Comparison of ENCODE assay signal across 9 cellular contexts in genomic region chr5:177369050-177369912, GRCh38. TPM values are rescaled to one million over a fixed set of nuclear protein-coding genes. Genes with fewer than 3 reads are reported as not detected.
DNase-seq lines count a peak whose midpoint lies in the region; ATAC-seq and TF ChIP-seq lines count a peak whose summit lies in the region.
"Had no signal": no experiment of that assay in that cellular context is flagged by ENCODE, and none has a peak within 500 bp of the region (broad histone marks: within the 10 kb centered on the region; RNA-seq: fewer than 3 reads in every experiment).

No MANE protein-coding gene starts in this region.

- no peak overlapping the region for H2AFZ ChIP-seq in SK-N-SH (ENCODE audit: low read depth)

- CTCF ChIA-PET in SK-N-SH (lab: Yijun Ruan, JAX), result interaction anchor here (0.5 to 5.9 kb wide), 22 partner anchors 9 to 137 kb away, joined by 3 to 58 read pairs (median 4); partner anchors contain the start of genes LMAN2 and SLC34A1

- no peak for TF ChIP-seq RAD21 in SK-N-SH (IDR thresholded peaks at IDR 0.05; ENCODE audit: low read length)

- DNase-seq in AG09319 (ENCODE audit: extremely low read depth, low read depth) (no peak), SK-N-SH (peak; percentile 72), endodermal cell (peak; percentile 83), sigmoid colon (peak; percentile 48), GDM1 (lab: John Stamatoyannopoulos, UW) (no peak)
- no peak for DNase-seq in activated CD4-positive, CD25-positive, alpha-beta regulatory T cell treated with anti-CD3 and anti-CD28 coated beads, Interleukin-2, amount 50 U/mL, for 72 hours

- WGBS in SK-N-SH (ENCODE audit: low lambda C conversion rate), result 71% methylated on average over 5 of the region's 7 CpGs
- 67 to 83% methylated on average over 3 to 7 of the region's 7 CpGs for WGBS in endodermal cell (ENCODE audit: insufficient coverage in 1 of 2, insufficient read length in 1 of 2), 2 experiments
- WGBS in sigmoid colon, 2 donors, result 65 to 77% methylated on average over 7 of the region's 7 CpGs

- no peaks in the 10 kb centered on the region for H3K9me3 Mint-ChIP-seq in endodermal cell

- peak; percentile 62 for TF ChIP-seq CTCF in AG09319 (IDR thresholded peaks at IDR 0.05; ENCODE audit: low read depth, low read length)
- peak; percentile 88 for TF ChIP-seq CTCF in GM12875 (IDR thresholded peaks at IDR 0.05; ENCODE audit: borderline replicate concordance, insufficient read depth, low read depth, low read length)
- TF ChIP-seq CTCF in SK-N-SH (IDR thresholded peaks at IDR 0.05), result peak; percentile 70
- peak; percentile 75 for TF ChIP-seq CTCF in endodermal cell (conservative IDR thresholded peaks at IDR 0.05)
- peak in 3 of 4 experiments; percentile 21 to 52 (median 46) for TF ChIP-seq CTCF in sigmoid colon (IDR thresholded peaks at IDR 0.05)

- peaks cover 23% of the 10 kb centered on the region for H3K27me3 Mint-ChIP-seq in endodermal cell (ENCODE audit: insufficient read depth)

- H3F3A ChIP-seq in SK-N-SH (replicated peaks; ENCODE audit: insufficient read depth), result peaks cover 15% of the 10 kb centered on the region

- no peak for TF ChIP-seq POLR2A in sigmoid colon (IDR thresholded peaks at IDR 0.05)

- no peak for ATAC-seq in HG03571 (IDR thresholded peaks at IDR 0.05; ENCODE audit: unreplicated experiment)

- H3K4me1 ChIP-seq in SK-N-SH (ENCODE audit: control insufficient read depth in 1 of 2, insufficient read depth in 2 of 2, low read depth in 1 of 2, low read length in 1 of 2) (peaks cover 6 to 39% of the 10 kb centered on the region in 2 experiments; a peak in 3 of 4 replicates), endodermal cell (ENCODE audit: control insufficient read depth, insufficient read depth, low read length) (peaks cover 7% of the 10 kb centered on the region), sigmoid colon (peaks cover 0 to 44% (median 32%) of the 10 kb centered on the region in 4 donors)

- H3K4me3 ChIP-seq in GM12875 (ENCODE audit: low read depth, low read length) (no peak overlapping the region), SK-N-SH (ENCODE audit: low read depth in 2 of 2, low read length in 1 of 2) (no peak overlapping the region), endodermal cell (ENCODE audit: low read length) (no peak overlapping the region), sigmoid colon (no peak overlapping the region)

- no peak overlapping the region for H3K4me2 ChIP-seq in SK-N-SH

- H4K20me1 ChIP-seq in SK-N-SH (ENCODE audit: insufficient read depth), result no peaks in the 10 kb centered on the region

- POLR2A ChIA-PET in SK-N-SH (lab: Yijun Ruan, JAX), result interaction anchor here (0.8 kb wide), 1 partner anchor 13 kb away, joined by 3 read pairs; no protein-coding TSS in a partner anchor

- H3K79me2 ChIP-seq in SK-N-SH (ENCODE audit: insufficient read depth), result no peaks in the 10 kb centered on the region

- no peak overlapping the region for H3K4me3 Mint-ChIP-seq in endodermal cell

- H3K36me3 Mint-ChIP-seq in endodermal cell (ENCODE audit: low read depth), result no peaks in the 10 kb centered on the region

- H3K36me3 ChIP-seq in SK-N-SH (replicated peaks in 1 of 2; ENCODE audit: control insufficient read depth in 1 of 2, insufficient read depth in 2 of 2, low read length in 1 of 2) (no peaks in the 10 kb centered on the region), endodermal cell (ENCODE audit: control insufficient read depth, insufficient read depth, low read length) (no peaks in the 10 kb centered on the region), sigmoid colon (no peaks in the 10 kb centered on the region)

- H3K9ac ChIP-seq in SK-N-SH (no peak overlapping the region), endodermal cell (ENCODE audit: extremely low read depth, low read length, poor library complexity, severe bottlenecking) (no peak overlapping the region)

- intact Hi-C loops in sigmoid colon (cut with DNase I), result loop anchor here (5.0 kb wide), 1 partner anchor 57 kb away; the partner anchor contains the start of gene MXD3

- TF ChIP-seq EP300 in SK-N-SH (IDR thresholded peaks at IDR 0.05; ENCODE audit: borderline replicate concordance in 1 of 2, low read depth in 1 of 2, low read length in 1 of 2) (no peak), sigmoid colon (IDR thresholded peaks at IDR 0.05) (no peak)

- no peaks in the 10 kb centered on the region for H3K9me2 ChIP-seq in SK-N-SH

- H3K27ac ChIP-seq in SK-N-SH (ENCODE audit: low read depth in 2 of 2, low read length in 1 of 2) (no peak overlapping the region), endodermal cell (ENCODE audit: low read depth, low read length) (no peak overlapping the region), sigmoid colon (peak overlapping the region in 1 of 4 donors; percentile 51)

- peaks cover 23% of the 10 kb centered on the region for H3K4me1 Mint-ChIP-seq in endodermal cell

- H3K9me3 ChIP-seq in SK-N-SH, result no peaks in the 10 kb centered on the region
- H3K9me3 ChIP-seq in endodermal cell (ENCODE audit: control insufficient read depth, low read length), result no peaks in the 10 kb centered on the region
- no peaks in the 10 kb centered on the region for H3K9me3 ChIP-seq in sigmoid colon

- H3K27me3 ChIP-seq in SK-N-SH (ENCODE audit: insufficient read depth) (no peaks in the 10 kb centered on the region), endodermal cell (ENCODE audit: control insufficient read depth, insufficient read depth, low read length, poor library complexity, severe bottlenecking) (no peaks in the 10 kb centered on the region), sigmoid colon (no peaks in the 10 kb centered on the region)

- H3K27ac Mint-ChIP-seq in endodermal cell, result no peak overlapping the region

TF ChIP-seq in SK-N-SH, 30 proteins besides CTCF, POLR2A, EP300 and RAD21:
- TF ChIP-seq FOXM1 (IDR thresholded peaks at IDR 0.05; ENCODE audit: low read depth), result no peak
- TF ChIP-seq SMC3 (IDR thresholded peaks at IDR 0.05; ENCODE audit: low read depth, low read length), result no peak
- TF ChIP-seq CHD2 (IDR thresholded peaks at IDR 0.05; ENCODE audit: low read length, partially characterized antibody), result no peak
- TF ChIP-seq RXRA (IDR thresholded peaks at IDR 0.05; ENCODE audit: borderline replicate concordance, low read depth), result no peak
- TF ChIP-seq EZH2phosphoT487 (IDR thresholded peaks at IDR 0.05; ENCODE audit: borderline replicate concordance, low read depth), result no peak

RNA-seq across cellular contexts. Expression of gene RGS14, which starts 11.6 kb away (rescaled TPM):
- polyA plus RNA-seq in SK-N-SH (2012; rRNA removed) (26.5 and 27.6 TPM in 2 replicates), sigmoid colon (10 to 100 TPM; 12.7 to 21.0 (median 16.2) TPM)
- 11.1 and 16.3 TPM in 2 replicates for polyA plus RNA-seq in SK-N-SH (2012; cell fraction: cytosol; rRNA removed)
- 31.0 and 67.8 TPM in 2 replicates for polyA plus RNA-seq in SK-N-SH (2012; cell fraction: nucleus; rRNA removed)
- total RNA-seq in endodermal cell (10 to 100 TPM; 14.2 to 21.9 TPM), sigmoid colon (10 to 100 TPM in 3 of 4 donors, 1 to 10 TPM in 1; 9.6 to 26.6 (median 16.7) TPM)
- 17.1 TPM for polyA plus RNA-seq in endodermal cell (2013, experiment 1 of 2)
- 18.7 TPM for polyA plus RNA-seq in endodermal cell (2013, experiment 2 of 2)

RNA-seq across cellular contexts. Expression of gene SLC34A1, which starts 15.0 kb away (rescaled TPM):
- polyA plus RNA-seq in SK-N-SH (2012; rRNA removed) (0.03 TPM in 1 of 2 replicates, not detected in the other), sigmoid colon (under 1 TPM in 1 of 3 donors, not detected in 2; 0.04 TPM)
- polyA plus RNA-seq in SK-N-SH (2012; cell fraction: cytosol; rRNA removed), result not detected in 2 replicates
- polyA plus RNA-seq in SK-N-SH (2012; cell fraction: nucleus; rRNA removed), result not detected in 2 replicates
- total RNA-seq in endodermal cell (not detected), sigmoid colon (not detected)
- not detected for polyA plus RNA-seq in endodermal cell (2013, experiment 1 of 2)
- polyA plus RNA-seq in endodermal cell (2013, experiment 2 of 2), result not detected
- total RNA-seq: urinary bladder had no signal

RNA-seq across cellular contexts. Expression of gene LMAN2, which starts 17.8 kb away (rescaled TPM):
- polyA plus RNA-seq in SK-N-SH (2012; rRNA removed) (380 and 500 TPM in 2 replicates), sigmoid colon (100 to 1,000 TPM in 2 of 3 donors, 10 to 100 TPM in 1; 62.5 to 244 (median 115) TPM)
- polyA plus RNA-seq in SK-N-SH (2012; cell fraction: cytosol; rRNA removed), result 314 and 316 TPM in 2 replicates
- polyA plus RNA-seq in SK-N-SH (2012; cell fraction: nucleus; rRNA removed), result 380 and 476 TPM in 2 replicates
- total RNA-seq in endodermal cell (100 to 1,000 TPM; 119 to 128 TPM), sigmoid colon (100 to 1,000 TPM in 2 of 4 donors, 10 to 100 TPM in 2; 87.5 to 169 (median 98.2) TPM)
- polyA plus RNA-seq in endodermal cell (2013, experiment 1 of 2), result 116 TPM
- polyA plus RNA-seq in endodermal cell (2013, experiment 2 of 2), result 116 TPM

RNA-seq across cellular contexts. Expression of gene PFN3, which starts 31.2 kb away (rescaled TPM):
- polyA plus RNA-seq in SK-N-SH (2012; rRNA removed), result not detected in 2 replicates
- not detected in 2 replicates for polyA plus RNA-seq in SK-N-SH (2012; cell fraction: cytosol; rRNA removed)
- polyA plus RNA-seq in SK-N-SH (2012; cell fraction: nucleus; rRNA removed), result not detected in 2 replicates
- not detected for total RNA-seq in endodermal cell
- polyA plus RNA-seq in endodermal cell (2013, experiment 1 of 2), result not detected
- polyA plus RNA-seq in endodermal cell (2013, experiment 2 of 2), result not detected
- not detected for total RNA-seq in sigmoid colon
- polyA plus RNA-seq in sigmoid colon, result not detected
- total RNA-seq: urinary bladder had no signal
- polyA plus RNA-seq: urinary bladder had no signal

RNA-seq across cellular contexts. Expression of gene F12, which starts 40.1 kb away (rescaled TPM):
- polyA plus RNA-seq in SK-N-SH (2012; rRNA removed) (3.8 and 4.3 TPM in 2 replicates), sigmoid colon (10 to 100 TPM in 1 of 3 donors, 1 to 10 TPM in 2; 3.6 to 14.0 (median 8.1) TPM)
- 1.2 and 3.0 TPM in 2 replicates for polyA plus RNA-seq in SK-N-SH (2012; cell fraction: cytosol; rRNA removed)
- polyA plus RNA-seq in SK-N-SH (2012; cell fraction: nucleus; rRNA removed), result 8.5 and 16.3 TPM in 2 replicates
- total RNA-seq in endodermal cell (1 to 10 TPM in 1 of 2 donors, under 1 TPM in 1; 0.95 to 2.9 TPM), sigmoid colon (under 1 TPM in 3 of 4 donors, not detected in 1; 0.36 to 0.83 (median 0.81) TPM)
- 0.75 TPM for polyA plus RNA-seq in endodermal cell (2013, experiment 1 of 2)
- 0.46 TPM for polyA plus RNA-seq in endodermal cell (2013, experiment 2 of 2)
- total RNA-seq: urinary bladder had no signal

Comparison
In these comparisons a context has a peak if more than half of its experiments do, and no peak if none do; other contexts are left out.
1. DNase-seq: peak in SK-N-SH (single experiment), endodermal cell (single experiment) and sigmoid colon (single experiment); none in AG09319 (single experiment), GDM1 (single experiment) and activated CD4-positive, CD25-positive, alpha-beta regulatory T cell treated with anti-CD3 and anti-CD28 coated beads, Interleukin-2, amount 50 U/mL, for 72 hours (single experiment).
2. Peak in every context shown above with its lines, with median percentiles within 50 percentile points of each other: CTCF ChIP-seq.